In the genomic region with DNA sequence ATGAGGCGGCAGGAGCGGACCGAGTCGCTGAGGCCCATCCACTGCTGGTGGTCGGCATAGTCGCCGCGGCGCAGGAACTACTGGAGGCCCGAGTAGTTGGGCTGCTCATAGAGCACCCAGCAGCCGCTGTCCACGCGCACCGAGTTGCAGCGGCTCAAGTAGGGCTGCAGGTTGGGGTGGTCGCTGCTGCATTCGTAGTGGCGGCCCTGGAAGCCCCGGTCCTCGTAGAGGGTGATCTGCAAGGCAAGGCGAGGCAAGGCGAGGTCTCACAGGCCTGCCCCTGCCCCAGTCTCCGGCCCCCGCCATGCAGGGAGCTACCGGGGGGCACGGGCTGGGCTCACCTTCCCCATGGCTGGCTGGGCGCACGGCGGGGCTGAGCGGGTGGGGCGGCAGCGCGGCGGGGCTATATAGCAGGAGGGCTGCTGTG, we compare ENCODE assay signal across 10 cellular contexts. TPM values are rescaled to one million over a fixed set of nuclear protein-coding genes. Genes with fewer than 3 reads are reported as not detected.
"Had no signal": no experiment of that assay in that cellular context is flagged by ENCODE, and none has a peak within 500 bp of the region (broad histone marks: within the 10 kb centered on the region; RNA-seq: fewer than 3 reads in every experiment).

No MANE protein-coding gene starts in this region.

RNA-seq across cellular contexts. Expression of a gene that starts 12.0 kb away (rescaled TPM):
- total RNA-seq: activated naive CD4-positive, alpha-beta T cell treated with anti-CD3 and anti-CD28 coated beads for 36 hours; activated naive CD8-positive, alpha-beta T cell treated with anti-CD3 and anti-CD28 coated beads, Interleukin-2, amount 10 ng/mL, durations not matched to agents 7 days and 5 days; fibroblast of lung; glomerular endothelial cell; kidney epithelial cell; left lung; lung; natural killer cell; omental fat pad; tibial nerve had no signal
- polyA plus RNA-seq: fibroblast of lung, lung had no signal

RNA-seq across cellular contexts. Expression of a gene that starts 17.3 kb away (rescaled TPM):
- total RNA-seq: activated naive CD4-positive, alpha-beta T cell treated with anti-CD3 and anti-CD28 coated beads for 36 hours; activated naive CD8-positive, alpha-beta T cell treated with anti-CD3 and anti-CD28 coated beads, Interleukin-2, amount 10 ng/mL, durations not matched to agents 7 days and 5 days; fibroblast of lung; glomerular endothelial cell; kidney epithelial cell; left lung; lung; natural killer cell; omental fat pad; tibial nerve had no signal
- polyA plus RNA-seq: fibroblast of lung, lung had no signal

RNA-seq across cellular contexts. Expression of a gene that starts 33.7 kb away (rescaled TPM):
- total RNA-seq: activated naive CD4-positive, alpha-beta T cell treated with anti-CD3 and anti-CD28 coated beads for 36 hours; activated naive CD8-positive, alpha-beta T cell treated with anti-CD3 and anti-CD28 coated beads, Interleukin-2, amount 10 ng/mL, durations not matched to agents 7 days and 5 days; fibroblast of lung; glomerular endothelial cell; kidney epithelial cell; left lung; lung; natural killer cell; omental fat pad; tibial nerve had no signal
- polyA plus RNA-seq: fibroblast of lung, lung had no signal

RNA-seq across cellular contexts. Expression of a gene that starts 51.1 kb away (rescaled TPM):
- total RNA-seq: activated naive CD4-positive, alpha-beta T cell treated with anti-CD3 and anti-CD28 coated beads for 36 hours; activated naive CD8-positive, alpha-beta T cell treated with anti-CD3 and anti-CD28 coated beads, Interleukin-2, amount 10 ng/mL, durations not matched to agents 7 days and 5 days; fibroblast of lung; glomerular endothelial cell; kidney epithelial cell; left lung; lung; natural killer cell; omental fat pad; tibial nerve had no signal
- polyA plus RNA-seq: fibroblast of lung, lung had no signal
